ENCODE assay signal across 8 cellular contexts in the genomic region with DNA sequence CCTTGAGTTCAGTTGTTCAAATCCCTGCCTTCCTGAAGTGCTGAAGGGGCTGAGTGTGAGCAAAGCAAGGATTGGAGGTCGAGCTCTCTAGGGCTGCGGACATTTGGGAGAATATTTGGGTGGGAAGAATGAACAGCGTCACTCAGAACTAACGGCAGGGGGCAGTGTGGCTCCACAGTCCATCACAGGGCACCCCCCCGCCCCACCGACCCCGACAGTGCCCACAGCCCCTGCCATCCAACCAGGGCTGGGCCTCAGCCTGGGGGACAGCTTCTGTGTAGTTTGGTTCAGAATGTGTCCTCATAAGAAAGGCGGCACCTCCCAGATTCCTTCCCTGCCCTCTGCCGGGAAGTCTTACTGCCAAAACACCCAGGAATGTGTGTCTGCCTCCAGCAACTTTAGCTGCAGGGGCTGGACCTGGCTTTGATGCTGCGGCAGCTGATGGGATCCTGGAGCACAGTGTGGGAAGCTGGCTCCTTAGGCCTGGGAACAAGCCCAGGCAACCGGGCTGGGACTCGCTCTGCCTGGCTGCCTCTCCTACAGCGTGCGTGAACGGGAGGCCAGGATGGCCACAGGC.
DNase-seq lines count a peak whose midpoint lies in the region; ATAC-seq, FAIRE-seq and TF ChIP-seq lines count a peak whose summit lies in the region.

No MANE protein-coding gene starts in this region.

- H3K4me2 ChIP-seq in HepG2 (ENCODE audit: low read depth, low read length) = 0 out of 2 replicates have a peak overlapping the region, but pooled peaks have one; percentile 48

- peaks cover 61% of the 10 kb centered on the region for H3K27me3 Mint-ChIP-seq in stimulated activated memory B cell treated with anti-CD40 and anti-IgM and Interleukin-4, amounts not matched to agents 10 μg/mL and 1 μg/mL and 100 μg/mL, for 72 hours

- H3K27ac ChIP-seq in RWPE2 (ENCODE audit: poor library complexity, severe bottlenecking) = peak overlapping the region; percentile 63
- no peak overlapping the region for H3K27ac ChIP-seq in HepG2 (ENCODE audit: extremely low read length, insufficient read depth, low read length)

- no peaks in the 10 kb centered on the region for H4K20me1 ChIP-seq in HepG2 (ENCODE audit: insufficient read depth, low read length)

- FAIRE-seq in HepG2 (lab: Jason Lieb, UNC) = peak; percentile 30

- H3K36me3 ChIP-seq in RWPE2 (ENCODE audit: low read depth) (no peaks in the 10 kb centered on the region), HepG2 (replicated peaks in 1 of 2; ENCODE audit: control insufficient read depth in 1 of 2, insufficient read depth in 2 of 2, low read length in 2 of 2) (no peaks in the 10 kb centered on the region)

- no peak overlapping the region for H3K9ac ChIP-seq in HepG2 (ENCODE audit: insufficient read depth, low read depth, low read length)

- POLR2A ChIA-PET in HepG2 (lab: Yijun Ruan, JAX) = interaction anchor here (0.6 to 1.3 kb wide), 4 partner anchors 10 to 265 kb away, joined by 3 to 4 read pairs (median 3); no protein-coding TSS in a partner anchor

- no peaks in the 10 kb centered on the region for H3K79me2 ChIP-seq in HepG2 (ENCODE audit: insufficient read depth, low read length)

- in situ Hi-C loops in HepG2 (cut with HindIII; ENCODE audit: extremely low pct_ligation_motif_present, low pct_unique_long_range_greater_than_20kb) = loop anchor here (5.0 to 25.0 kb wide), 2 partner anchors 165 to 500 kb away; no protein-coding TSS in a partner anchor

- DNase-seq in C1 segment of cervical spinal cord (lab: John Stamatoyannopoulos, UW) (peak in 12 of 14 donors; percentile 24 to 81 (median 63)), H4 (ENCODE audit: low spot score) (peak; percentile 94), RWPE2 (ENCODE audit: low spot score) (peak; percentile 85), dedifferentiated amniotic fluid mesenchymal stem cell (ENCODE audit: extremely low spot score) (peak; percentile 98), HepG2 (ENCODE audit: low spot score) (peak; percentile 15)

- 4% methylated on average over 7 of the region's 15 CpGs for WGBS in HepG2 (ENCODE audit: low lambda C conversion rate)

- H3K4me1 ChIP-seq in RWPE2 (ENCODE audit: insufficient read depth, poor library complexity, severe bottlenecking) (peaks cover 25% of the 10 kb centered on the region), HepG2 (ENCODE audit: insufficient read depth, low read length) (peaks cover 11% of the 10 kb centered on the region)

- CTCF ChIA-PET in HepG2 (lab: Yijun Ruan, JAX; ENCODE audit: low intra/inter-chr PET ratio, low total read pairs) = interaction anchor here (1.1 to 4.4 kb wide), 4 partner anchors 155 to 204 kb away, joined by 3 to 78 read pairs (median 28); no protein-coding TSS in a partner anchor

- peak; percentile 96 for TF ChIP-seq CTCF in RWPE2 (IDR thresholded peaks at IDR 0.05; ENCODE audit: poor library complexity, severe bottlenecking)
- TF ChIP-seq CTCF in HepG2 (CRISPR knock-in tag; IDR thresholded peaks at IDR 0.05) = peak; percentile 87

- no peak for TF ChIP-seq POLR2A in HepG2 (IDR thresholded peaks at IDR 0.05; ENCODE audit: insufficient read depth in 1 of 2, low read depth in 2 of 2, low read length in 2 of 2)

- peak; percentile 80 for ATAC-seq in RWPE2 (ENCODE audit: low read depth)
- ATAC-seq in HepG2 = peak; percentile 83
- peak; percentile 26 for ATAC-seq in stimulated activated memory B cell treated with anti-CD40 and anti-IgM and Interleukin-4, amounts not matched to agents 10 μg/mL and 1 μg/mL and 100 μg/mL, for 72 hours
- ATAC-seq in HG03354 (IDR thresholded peaks at IDR 0.05; ENCODE audit: poor library complexity, severe bottlenecking, unreplicated experiment) = no peak
- ATAC-seq in GM21381 (IDR thresholded peaks at IDR 0.05; ENCODE audit: unreplicated experiment) = no peak

- no peak overlapping the region for H3K4me3 Mint-ChIP-seq in stimulated activated memory B cell treated with anti-CD40 and anti-IgM and Interleukin-4, amounts not matched to agents 10 μg/mL and 1 μg/mL and 100 μg/mL, for 72 hours

- H3K36me3 Mint-ChIP-seq in stimulated activated memory B cell treated with anti-CD40 and anti-IgM and Interleukin-4, amounts not matched to agents 10 μg/mL and 1 μg/mL and 100 μg/mL, for 72 hours = no peaks in the 10 kb centered on the region

- TF ChIP-seq EP300 in HepG2 (IDR thresholded peaks at IDR 0.05; ENCODE audit: low read depth in 2 of 2, low read length in 2 of 2) = no peak
- TF ChIP-seq EP300 in HepG2 (CRISPR knock-in tag; IDR thresholded peaks at IDR 0.05; ENCODE audit: borderline replicate concordance) = no peak

- no peak overlapping the region for H2AFZ ChIP-seq in HepG2 (ENCODE audit: low read length)

- peak; percentile 75 for TF ChIP-seq RAD21 in HepG2 (CRISPR knock-in tag; IDR thresholded peaks at IDR 0.05)

- no peak overlapping the region for H3K27ac Mint-ChIP-seq in stimulated activated memory B cell treated with anti-CD40 and anti-IgM and Interleukin-4, amounts not matched to agents 10 μg/mL and 1 μg/mL and 100 μg/mL, for 72 hours

- no TSS peak for BruUV-seq in HepG2 (replicated peaks; lab: Mats Ljungman, UMichigan)

- intact Hi-C loops in HepG2 (cut with micrococcal nuclease; ENCODE audit: unreplicated experiment) = loop anchor here (1.0 to 10.0 kb wide), 2 partner anchors 205 to 502 kb away; no protein-coding TSS in a partner anchor

- no peaks in the 10 kb centered on the region for H3K9me3 ChIP-seq in RWPE2 (ENCODE audit: severe bottlenecking)
- H3K9me3 ChIP-seq in HepG2 (ENCODE audit: low read length) = no peaks in the 10 kb centered on the region

- no peaks in the 10 kb centered on the region for H3K9me3 Mint-ChIP-seq in stimulated activated memory B cell treated with anti-CD40 and anti-IgM and Interleukin-4, amounts not matched to agents 10 μg/mL and 1 μg/mL and 100 μg/mL, for 72 hours

- no peaks in the 10 kb centered on the region for H3K27me3 ChIP-seq in RWPE2 (ENCODE audit: insufficient read depth, poor library complexity, severe bottlenecking)
- H3K27me3 ChIP-seq in HepG2 (ENCODE audit: control insufficient read depth in 1 of 2, insufficient read depth in 2 of 2, low read length in 2 of 2) = peaks cover 4 to 28% of the 10 kb centered on the region in 2 experiments; a peak in 3 of 5 replicates

- no peaks in the 10 kb centered on the region for H3K4me1 Mint-ChIP-seq in stimulated activated memory B cell treated with anti-CD40 and anti-IgM and Interleukin-4, amounts not matched to agents 10 μg/mL and 1 μg/mL and 100 μg/mL, for 72 hours

- H3K4me3 ChIP-seq in RWPE2 (ENCODE audit: severe bottlenecking) (no peak overlapping the region), HepG2 (replicated peaks in 1 of 3; ENCODE audit: insufficient read depth in 1 of 3, low read depth in 2 of 3, low read length in 3 of 3) (no peak overlapping the region)

TF ChIP-seq in HepG2, 621 proteins besides CTCF, POLR2A, EP300 and RAD21 (continues in another document):
- 0 out of 2 replicates have a peak, but pooled peaks have one; percentile 0 for TF ChIP-seq ZNF331 (CRISPR knock-in tag; IDR thresholded peaks at IDR 0.05)
- TF ChIP-seq SMC3 (IDR thresholded peaks at IDR 0.05; ENCODE audit: low read length) = peak; percentile 42; the same call in 1 of the 2 replicates
- no peak for TF ChIP-seq ARNT2 (CRISPR knock-in tag; IDR thresholded peaks at IDR 0.05; ENCODE audit: low read depth)
- TF ChIP-seq, protein P1, sequence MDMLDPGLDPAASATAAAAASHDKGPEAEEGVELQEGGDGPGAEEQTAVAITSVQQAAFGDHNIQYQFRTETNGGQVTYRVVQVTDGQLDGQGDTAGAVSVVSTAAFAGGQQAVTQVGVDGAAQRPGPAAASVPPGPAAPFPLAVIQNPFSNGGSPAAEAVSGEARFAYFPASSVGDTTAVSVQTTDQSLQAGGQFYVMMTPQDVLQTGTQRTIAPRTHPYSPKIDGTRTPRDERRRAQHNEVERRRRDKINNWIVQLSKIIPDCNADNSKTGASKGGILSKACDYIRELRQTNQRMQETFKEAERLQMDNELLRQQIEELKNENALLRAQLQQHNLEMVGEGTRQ (IDR thresholded peaks at IDR 0.05; ENCODE audit: low read depth, low read length) = no peak
- TF ChIP-seq, protein P1 (CRISPR knock-in tag; IDR thresholded peaks at IDR 0.05; ENCODE audit: borderline replicate concordance) = no peak
- TF ChIP-seq ZNF703 (CRISPR knock-in tag; IDR thresholded peaks at IDR 0.05; ENCODE audit: borderline replicate concordance) = no peak
- TF ChIP-seq, protein P2, sequence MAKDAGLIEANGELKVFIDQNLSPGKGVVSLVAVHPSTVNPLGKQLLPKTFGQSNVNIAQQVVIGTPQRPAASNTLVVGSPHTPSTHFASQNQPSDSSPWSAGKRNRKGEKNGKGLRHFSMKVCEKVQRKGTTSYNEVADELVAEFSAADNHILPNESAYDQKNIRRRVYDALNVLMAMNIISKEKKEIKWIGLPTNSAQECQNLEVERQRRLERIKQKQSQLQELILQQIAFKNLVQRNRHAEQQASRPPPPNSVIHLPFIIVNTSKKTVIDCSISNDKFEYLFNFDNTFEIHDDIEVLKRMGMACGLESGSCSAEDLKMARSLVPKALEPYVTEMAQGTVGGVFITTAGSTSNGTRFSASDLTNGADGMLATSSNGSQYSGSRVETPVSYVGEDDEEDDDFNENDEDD (CRISPR knock-in tag; IDR thresholded peaks at IDR 0.05; ENCODE audit: borderline replicate concordance) = no peak
- no peak for TF ChIP-seq ZNF24 (IDR thresholded peaks at IDR 0.05)
- TF ChIP-seq ASH2L (IDR thresholded peaks at IDR 0.05; ENCODE audit: insufficient read length, low read depth, low read length) = no peak
- no peak for TF ChIP-seq FLYWCH1 (CRISPR knock-in tag; IDR thresholded peaks at IDR 0.05)
- no peak for TF ChIP-seq NFIB (CRISPR knock-in tag; IDR thresholded peaks at IDR 0.05; ENCODE audit: borderline replicate concordance)
- no peak for TF ChIP-seq HHEX (CRISPR knock-in tag; IDR thresholded peaks at IDR 0.05)
- no peak for TF ChIP-seq ZC3H4 (CRISPR knock-in tag; IDR thresholded peaks at IDR 0.05; ENCODE audit: borderline replicate concordance)
- TF ChIP-seq, protein P3, sequence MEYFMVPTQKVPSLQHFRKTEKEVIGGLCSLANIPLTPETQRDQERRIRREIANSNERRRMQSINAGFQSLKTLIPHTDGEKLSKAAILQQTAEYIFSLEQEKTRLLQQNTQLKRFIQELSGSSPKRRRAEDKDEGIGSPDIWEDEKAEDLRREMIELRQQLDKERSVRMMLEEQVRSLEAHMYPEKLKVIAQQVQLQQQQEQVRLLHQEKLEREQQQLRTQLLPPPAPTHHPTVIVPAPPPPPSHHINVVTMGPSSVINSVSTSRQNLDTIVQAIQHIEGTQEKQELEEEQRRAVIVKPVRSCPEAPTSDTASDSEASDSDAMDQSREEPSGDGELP (IDR thresholded peaks at IDR 0.05; ENCODE audit: borderline replicate concordance, low read depth) = no peak
- no peak for TF ChIP-seq ZNF264 (CRISPR knock-in tag; IDR thresholded peaks at IDR 0.05)

Comparison
In these comparisons a context has a peak if more than half of its experiments do, and no peak if none do; other contexts are left out.
1. DNase-seq: peak in every context shown above with its lines; median percentile 98 in dedifferentiated amniotic fluid mesenchymal stem cell; 94 in H4; 85 in RWPE2; 63 in C1 segment of cervical spinal cord; 15 in HepG2.
2. ATAC-seq: peak in RWPE2 (single experiment), HepG2 (single experiment) and stimulated activated memory B cell treated with anti-CD40 and anti-IgM and Interleukin-4, amounts not matched to agents 10 μg/mL and 1 μg/mL and 100 μg/mL, for 72 hours (single experiment); none in HG03354 (single experiment) and GM21381 (single experiment).